20 cellular contexts compared by ENCODE assay signal in the genomic region with DNA sequence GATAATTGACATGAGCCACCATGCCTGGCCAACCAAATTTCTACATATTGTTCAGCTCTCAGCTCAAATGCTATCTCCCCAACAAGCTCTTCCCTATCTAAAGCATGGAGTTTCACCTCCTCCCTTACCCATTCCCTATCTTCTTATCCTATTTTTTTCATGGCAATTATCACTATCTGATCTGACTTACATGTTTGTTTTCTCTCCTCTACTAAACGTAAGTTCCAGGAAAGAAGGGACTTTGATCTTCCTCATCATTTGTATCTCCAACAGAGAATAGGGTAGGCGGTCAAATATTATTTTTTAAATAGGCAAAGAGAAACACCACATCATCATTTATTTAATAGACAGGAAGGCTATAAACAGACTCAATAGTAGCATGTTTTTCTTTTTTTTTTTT.
A peak's percentile ranks its signal among the peaks of the same experiment; 100 is the strongest.
DNase-seq lines count a peak whose midpoint lies in the region; ATAC-seq and TF ChIP-seq lines count a peak whose summit lies in the region.
"Had no signal": no experiment of that assay in that cellular context is flagged by ENCODE, and none has a peak within 500 bp of the region (broad histone marks: within the 10 kb centered on the region; RNA-seq: fewer than 3 reads in every experiment).

No MANE protein-coding gene starts in this region.

- no peak for TF ChIP-seq POLR2A in right lobe of liver (IDR thresholded peaks at IDR 0.05)

- TF ChIP-seq CTCF in WERI-Rb-1 (IDR thresholded peaks at IDR 0.05; ENCODE audit: low read depth, low read length) = no peak
- TF ChIP-seq CTCF in right lobe of liver (IDR thresholded peaks at IDR 0.05) = no peak

- ATAC-seq in left lobe of liver = peak; percentile 37
- ATAC-seq in right lobe of liver = peak; percentile 38 to 71 (median 56)
- ATAC-seq in HG02852 (IDR thresholded peaks at IDR 0.05; ENCODE audit: unreplicated experiment) = no peak
- ATAC-seq in HG02678 (IDR thresholded peaks at IDR 0.05; ENCODE audit: unreplicated experiment) = no peak
- ATAC-seq: CD8-positive, alpha-beta T cell; GM12878; GM23338; HCT116 had no signal

- H3K36me3 ChIP-seq in WERI-Rb-1 = peaks cover 94% of the 10 kb centered on the region
- peaks cover 0 to 14% (median 0%) of the 10 kb centered on the region in 4 donors for H3K36me3 ChIP-seq in right lobe of liver
- H3K36me3 ChIP-seq: BLaER1 had no signal

- no peaks in the 10 kb centered on the region for H3K27me3 ChIP-seq in WERI-Rb-1 (ENCODE audit: insufficient read depth, low read depth, severe bottlenecking)
- H3K27me3 ChIP-seq in right lobe of liver = no peaks in the 10 kb centered on the region
- H3K27me3 ChIP-seq: BLaER1 had no signal

- peaks cover 0 to 32% (median 12%) of the 10 kb centered on the region in 4 donors for H3K4me1 ChIP-seq in right lobe of liver
- H3K4me1 ChIP-seq: BLaER1 had no signal

- H3K27ac ChIP-seq in WERI-Rb-1 (peak overlapping the region; percentile 29; the same call in 1 of the 2 replicates), right lobe of liver (peak overlapping the region in 2 of 3 donors; percentile 16 to 32)
- H3K27ac ChIP-seq: 22Rv1, BLaER1, C4-2B had no signal

- H3K9me3 ChIP-seq in WERI-Rb-1 (ENCODE audit: severe bottlenecking) (no peaks in the 10 kb centered on the region), right lobe of liver (no peaks in the 10 kb centered on the region)
- H3K9me3 ChIP-seq: BLaER1, Caco-2 had no signal

- H3K4me3 ChIP-seq in WERI-Rb-1 (ENCODE audit: low read depth, low read length) (no peak overlapping the region), right lobe of liver (no peak overlapping the region)
- H3K4me3 ChIP-seq: BLaER1, GM12878, GM23338 had no signal

- intact Hi-C loops in right lobe of liver (cut with DNase I) = no loop called here

- no peak for DNase-seq in WERI-Rb-1
- DNase-seq in left lobe of liver (ENCODE audit: low spot score) = no peak
- no peak for DNase-seq in right lobe of liver
- no peak for DNase-seq in NCI-H187 (lab: John Stamatoyannopoulos, UW)
- DNase-seq: Caco-2; CD4-positive, CD25-positive, alpha-beta regulatory T cell; CD8-positive, alpha-beta T cell; DMS 273 treated with DMSO at 0.1 percent for 48 hours; DMS79; EL; GDM1; H9 had no signal

- WGBS in right lobe of liver (ENCODE audit: insufficient coverage, low coverage, low lambda C conversion rate, missing lambda C conversion rate) = 21% methylated on average over 2 of the region's 2 CpGs

Comparison
In these comparisons a context has a peak if more than half of its experiments do, and no peak if none do; other contexts are left out.
1. ATAC-seq: peak in left lobe of liver (single experiment) and right lobe of liver (4 of 4); none in HG02852 (single experiment) and HG02678 (single experiment).